ENCODE assay signal across 10 cellular contexts in genomic region chr5:135030691-135031145, GRCh38. TPM values are rescaled to one million over a fixed set of nuclear protein-coding genes. Genes with fewer than 3 reads are reported as not detected.
A peak's percentile ranks its signal among the peaks of the same experiment; 100 is the strongest.
DNase-seq lines count a peak whose midpoint lies in the region; FAIRE-seq and TF ChIP-seq lines count a peak whose summit lies in the region.
"Had no signal": no experiment of that assay in that cellular context is flagged by ENCODE, and none has a peak within 500 bp of the region (broad histone marks: within the 10 kb centered on the region; RNA-seq: fewer than 3 reads in every experiment).

No MANE protein-coding gene starts in this region.

- H2BK120ac ChIP-seq in neuronal stem cell (ENCODE audit: low read depth, low read length): no peak overlapping the region

- no peak overlapping the region for H2AFZ ChIP-seq in neuronal stem cell (ENCODE audit: low read length)

- no TSS peak for BruUV-seq in Caco-2 (replicated peaks; lab: Mats Ljungman, UMichigan)

- no peak overlapping the region for H3K4me3 ChIP-seq in Caco-2 (ENCODE audit: low read depth, low read length)
- peak overlapping the region in 3 of 4 donors; percentile 20 to 36 (median 36) for H3K4me3 ChIP-seq in Peyer's patch
- H3K4me3 ChIP-seq in esophagus (ENCODE audit: low read depth in 1 of 2, low read length in 2 of 2): peak overlapping the region; percentile 83 to 89
- peak overlapping the region in 1 of 2 donors; percentile 33 for H3K4me3 ChIP-seq in neuronal stem cell (ENCODE audit: low read length in 2 of 2)

- no peak for TF ChIP-seq CTCF in Caco-2 (IDR thresholded peaks at IDR 0.05; ENCODE audit: insufficient read depth in 1 of 2, low read depth in 1 of 2, low read length in 1 of 2, severe bottlenecking in 1 of 2, unreplicated experiment in 1 of 2)
- no peak for TF ChIP-seq CTCF in Peyer's patch (IDR thresholded peaks at IDR 0.05)

- no peak overlapping the region for H4K91ac ChIP-seq in neuronal stem cell (ENCODE audit: low read depth, low read length, poor library complexity)

- H3K27me3 ChIP-seq in Caco-2 (replicated peaks; ENCODE audit: control insufficient read depth, insufficient read depth, low read length) (no peaks in the 10 kb centered on the region), Peyer's patch (peaks cover 0 to 65% of the 10 kb centered on the region in 2 donors), esophagus (ENCODE audit: control insufficient read depth in 1 of 2, insufficient read depth in 2 of 2, low read length in 2 of 2) (no peaks in the 10 kb centered on the region), neuronal stem cell (ENCODE audit: control insufficient read depth in 3 of 3, insufficient read depth in 3 of 3, low read depth in 1 of 3, low read length in 3 of 3) (peaks cover 61 to 98% (median 93%) of the 10 kb centered on the region in 3 experiments)

- peaks cover 2% of the 10 kb centered on the region for H3K79me1 ChIP-seq in neuronal stem cell (ENCODE audit: low read depth, low read length)

- H3K4me1 ChIP-seq in Caco-2 (peaks cover 31% of the 10 kb centered on the region), Peyer's patch (peaks cover 0 to 42% (median 19%) of the 10 kb centered on the region in 4 donors), esophagus (ENCODE audit: control insufficient read depth in 2 of 2, insufficient read depth in 2 of 2, low read length in 1 of 2) (peaks cover 6 to 13% of the 10 kb centered on the region in 2 donors), neuronal stem cell (ENCODE audit: control insufficient read depth in 2 of 2, insufficient read depth in 1 of 2, low read depth in 1 of 2, low read length in 2 of 2) (peaks cover 3 to 8% of the 10 kb centered on the region in 2 donors)

- H3K36me3 Mint-ChIP-seq in Caco-2 (ENCODE audit: insufficient read depth, unreplicated experiment): peaks cover 82% of the 10 kb centered on the region

- peak overlapping the region; percentile 76 for H2BK15ac ChIP-seq in neuronal stem cell (ENCODE audit: low read length)

- H3K18ac ChIP-seq in neuronal stem cell (ENCODE audit: low read length): peak overlapping the region; percentile 87

- DNase-seq in Caco-2 (no peak), Peyer's patch (no peak), neuronal stem cell (ENCODE audit: low spot score) (no peak), AG08395 (ENCODE audit: low spot score) (no peak), HuH-7 (ENCODE audit: low spot score) (no peak), frontal cortex (ENCODE audit: low spot score in 2 of 2) (no peak)
- DNase-seq in activated CD4-positive, CD25-positive, alpha-beta regulatory T cell (lab: John Stamatoyannopoulos, UW): no peak

- H3K27me3 Mint-ChIP-seq in Caco-2 (ENCODE audit: insufficient read depth, unreplicated experiment): no peaks in the 10 kb centered on the region

- FAIRE-seq in frontal cortex (lab: Jason Lieb, UNC): no peak
- FAIRE-seq: G401.6, H54 had no signal

- no peak overlapping the region for H3K14ac ChIP-seq in neuronal stem cell (ENCODE audit: low read length)

- H3K27ac Mint-ChIP-seq in Caco-2 (ENCODE audit: unreplicated experiment): no peak overlapping the region

- peaks cover 3% of the 10 kb centered on the region for H3K36me3 ChIP-seq in Caco-2 (ENCODE audit: control insufficient read depth, insufficient read depth, low read length)
- H3K36me3 ChIP-seq in Peyer's patch: no peaks in the 10 kb centered on the region
- peaks cover 0 to 49% of the 10 kb centered on the region in 2 donors for H3K36me3 ChIP-seq in esophagus (ENCODE audit: control insufficient read depth in 2 of 2, insufficient read depth in 2 of 2, low read length in 1 of 2)
- no peaks in the 10 kb centered on the region for H3K36me3 ChIP-seq in neuronal stem cell (replicated peaks in 1 of 2; ENCODE audit: control insufficient read depth in 2 of 2, insufficient read depth in 2 of 2, low read length in 2 of 2)

- WGBS in esophagus, 2 donors: 7 to 9% methylated on average over 11 of the region's 11 CpGs
- no CpG with 5 or more reads among the region's 11 CpGs for WGBS in neuronal stem cell (ENCODE audit: extremely low coverage in 2 of 2, insufficient read length in 2 of 2, insufficient replicate concordance in 1 of 2), 2 donors

- no peak overlapping the region for H3K9ac ChIP-seq in neuronal stem cell (ENCODE audit: low read depth, low read length, poor library complexity)

- peak overlapping the region; percentile 48 for H3K4me2 ChIP-seq in neuronal stem cell (ENCODE audit: insufficient read depth, low read length, poor library complexity, severe bottlenecking)

- no peak overlapping the region for H2BK12ac ChIP-seq in neuronal stem cell (ENCODE audit: low read length)

- H3K9me3 Mint-ChIP-seq in Caco-2 (ENCODE audit: unreplicated experiment): peaks cover 12% of the 10 kb centered on the region

- H3K4me3 Mint-ChIP-seq in Caco-2 (ENCODE audit: unreplicated experiment): peak overlapping the region; percentile 52

- H3K9me3 ChIP-seq in Caco-2: no peaks in the 10 kb centered on the region
- peaks cover 0 to 6% (median 0%) of the 10 kb centered on the region in 4 donors for H3K9me3 ChIP-seq in Peyer's patch
- H3K9me3 ChIP-seq in esophagus (ENCODE audit: control insufficient read depth in 2 of 2, insufficient read depth in 1 of 2, low read depth in 1 of 2, low read length in 1 of 2): peaks cover 0 to 3% of the 10 kb centered on the region in 2 donors
- H3K9me3 ChIP-seq in neuronal stem cell (replicated peaks in 1 of 2; ENCODE audit: control insufficient read depth in 2 of 2, insufficient read depth in 1 of 2, low read depth in 1 of 2, low read length in 2 of 2): peaks cover 0 to 3% of the 10 kb centered on the region in 2 donors

- no peak for TF ChIP-seq POLR2A in Peyer's patch (IDR thresholded peaks at IDR 0.05)

- intact Hi-C loops in Caco-2 (cut with micrococcal nuclease; ENCODE audit: unreplicated experiment): loop anchor here (5.0 to 10.0 kb wide), 2 partner anchors 274 to 302 kb away; no protein-coding TSS in a partner anchor

- POLR2A ChIA-PET in Caco-2 (lab: Charles Lee): no interaction called here

- H3K4me1 Mint-ChIP-seq in Caco-2 (ENCODE audit: low read depth, unreplicated experiment): peaks cover 36% of the 10 kb centered on the region

- H3K4ac ChIP-seq in neuronal stem cell (ENCODE audit: low read length): no peak overlapping the region

- H4K8ac ChIP-seq in neuronal stem cell (ENCODE audit: low read depth, low read length): no peak overlapping the region

- H2BK5ac ChIP-seq in neuronal stem cell (ENCODE audit: low read length): no peak overlapping the region

- H3K27ac ChIP-seq in Peyer's patch (peak overlapping the region in 2 of 4 donors; percentile 9 to 55), esophagus (ENCODE audit: low read depth in 2 of 2, low read length in 1 of 2) (peak overlapping the region; percentile 98 to 99), neuronal stem cell (replicated peaks; ENCODE audit: low read length) (no peak overlapping the region)

- H2AK5ac ChIP-seq in neuronal stem cell (ENCODE audit: low read depth, low read length): peak overlapping the region; percentile 73

- peak overlapping the region; percentile 90 for H3K23ac ChIP-seq in neuronal stem cell (ENCODE audit: low read depth, low read length, poor library complexity)

- CTCF ChIA-PET in Caco-2 (lab: Charles Lee): no interaction called here

RNA-seq across cellular contexts. Expression of gene PITX1, which starts 3.3 kb away (rescaled TPM):
- total RNA-seq in Caco-2 (2022): 114 and 117 TPM in 2 replicates
- total RNA-seq in Peyer's patch: 1 to 10 TPM in 3 of 4 donors, under 1 TPM in 1; 0.88 to 4.2 (median 2.5) TPM
- polyA plus RNA-seq in esophagus: 100 to 1,000 TPM; 485 to 519 TPM
- polyA plus RNA-seq in neuronal stem cell (2013, experiment 1 of 2): 0.17 TPM
- 0.14 TPM for polyA plus RNA-seq in neuronal stem cell (2013, experiment 2 of 2)
- not detected for total RNA-seq in frontal cortex

Comparison
In these comparisons a context has a peak if more than half of its experiments do, and no peak if none do; other contexts are left out.
1. RNA of gene PITX1, which starts 3.3 kb away (total RNA-seq): 114 to 117 TPM in Caco-2; 0.88 to 4.2 TPM in Peyer's patch and not detected in frontal cortex (single experiment); every median in the first group is over 10 times any median in the second.